ENCODE assay signal across 19 cellular contexts in genomic region chr14:100203962-100204834, GRCh38. TPM values are rescaled to one million over a fixed set of nuclear protein-coding genes. Genes with fewer than 3 reads are reported as not detected.
DNase-seq lines count a peak whose midpoint lies in the region; ATAC-seq and TF ChIP-seq lines count a peak whose summit lies in the region.
"Had no signal": no experiment of that assay in that cellular context is flagged by ENCODE, and none has a peak within 500 bp of the region (broad histone marks: within the 10 kb centered on the region; RNA-seq: fewer than 3 reads in every experiment).

No MANE protein-coding gene starts in this region.

- no peak for TF ChIP-seq CTCF in RWPE2 (IDR thresholded peaks at IDR 0.05; ENCODE audit: poor library complexity, severe bottlenecking)
- no peak for TF ChIP-seq CTCF in fibroblast of lung (conservative IDR thresholded peaks at IDR 0.05 in 1 of 2, IDR thresholded peaks at IDR 0.05 in 1 of 2; ENCODE audit: low read depth in 1 of 2, low read length in 2 of 2)
- TF ChIP-seq CTCF in lung (IDR thresholded peaks at IDR 0.05; ENCODE audit: control extremely low read depth, extremely low read depth), result no peak
- TF ChIP-seq CTCF in BE2C (IDR thresholded peaks at IDR 0.05; ENCODE audit: low read depth, low read length), result no peak
- no peak for TF ChIP-seq CTCF in testis (IDR thresholded peaks at IDR 0.05)

- no peak for TF ChIP-seq POLR2A in testis (IDR thresholded peaks at IDR 0.05)

- H3K36me3 ChIP-seq in RWPE2 (ENCODE audit: low read depth) (no peaks in the 10 kb centered on the region), fibroblast of lung (ENCODE audit: control insufficient read depth, insufficient read depth, low read length) (no peaks in the 10 kb centered on the region), lung (ENCODE audit: control insufficient read depth in 2 of 2, insufficient read depth in 2 of 2, low read length in 2 of 2) (no peaks in the 10 kb centered on the region), BE2C (no peaks in the 10 kb centered on the region), testis (ENCODE audit: low read depth, missing control alignments) (no peaks in the 10 kb centered on the region)
- H3K36me3 ChIP-seq: SJSA1 had no signal

- intact Hi-C loops in testis (cut with DNase I; ENCODE audit: low total_unique reads), result no loop called here

- no peaks in the 10 kb centered on the region for H3K9me3 ChIP-seq in RWPE2 (ENCODE audit: severe bottlenecking)
- no peaks in the 10 kb centered on the region for H3K9me3 ChIP-seq in fibroblast of lung (ENCODE audit: control insufficient read depth, insufficient read depth, low read depth, low read length)
- no peaks in the 10 kb centered on the region for H3K9me3 ChIP-seq in lung (ENCODE audit: control insufficient read depth in 2 of 2, insufficient read depth in 1 of 2, low read length in 1 of 2)
- no peaks in the 10 kb centered on the region for H3K9me3 ChIP-seq in BE2C
- no peaks in the 10 kb centered on the region for H3K9me3 ChIP-seq in testis
- H3K9me3 ChIP-seq: SJSA1 had no signal

- no peaks in the 10 kb centered on the region for H3K79me2 ChIP-seq in fibroblast of lung (ENCODE audit: control insufficient read depth, insufficient read depth, low read length)

- H3K27me3 ChIP-seq in RWPE2 (ENCODE audit: insufficient read depth, poor library complexity, severe bottlenecking), result no peaks in the 10 kb centered on the region
- no peaks in the 10 kb centered on the region for H3K27me3 ChIP-seq in fibroblast of lung (ENCODE audit: control insufficient read depth, insufficient read depth, low read length)
- no peaks in the 10 kb centered on the region for H3K27me3 ChIP-seq in lung (ENCODE audit: control insufficient read depth, insufficient read depth)
- no peaks in the 10 kb centered on the region for H3K27me3 ChIP-seq in BE2C
- H3K27me3 ChIP-seq in testis, result no peaks in the 10 kb centered on the region
- H3K27me3 ChIP-seq: SJSA1 had no signal

- H3K27ac ChIP-seq in RWPE2 (ENCODE audit: poor library complexity, severe bottlenecking) (peak overlapping the region; percentile 43), fibroblast of lung (ENCODE audit: insufficient read depth, low read length) (no peak overlapping the region), lung (ENCODE audit: low read depth in 1 of 2, low read length in 1 of 2) (peak overlapping the region in 1 of 2 donors; percentile 51), testis (no peak overlapping the region)
- H3K27ac ChIP-seq: SJSA1 had no signal

- peaks cover 12% of the 10 kb centered on the region for H3K4me1 ChIP-seq in RWPE2 (ENCODE audit: insufficient read depth, poor library complexity, severe bottlenecking)
- H3K4me1 ChIP-seq in fibroblast of lung (ENCODE audit: control insufficient read depth, extremely low read depth, insufficient read depth, low read length), result no peaks in the 10 kb centered on the region
- no peaks in the 10 kb centered on the region for H3K4me1 ChIP-seq in lung (ENCODE audit: control insufficient read depth in 2 of 2, insufficient read depth in 2 of 2, low read length in 2 of 2)
- H3K4me1 ChIP-seq in BE2C, result no peaks in the 10 kb centered on the region; the same call in 1 of the 2 replicates
- no peaks in the 10 kb centered on the region for H3K4me1 ChIP-seq in testis
- H3K4me1 ChIP-seq: SJSA1 had no signal

- 57 to 79% methylated on average over 4 of the region's 4 CpGs for WGBS in lung, 2 donors
- WGBS in testis, 2 donors, result 50 to 51% methylated on average over 4 of the region's 4 CpGs

- no peak overlapping the region for H3K4me2 ChIP-seq in fibroblast of lung (ENCODE audit: extremely low read depth, insufficient read depth, low read length)

- H3K4me3 ChIP-seq in RWPE2 (ENCODE audit: severe bottlenecking) (no peak overlapping the region), fibroblast of lung (replicated peaks in 1 of 4; ENCODE audit: control extremely low read depth in 1 of 4, insufficient read depth in 1 of 4, low read depth in 3 of 4, low read length in 4 of 4) (no peak overlapping the region), lung (no peak overlapping the region), BE2C (ENCODE audit: low read depth, low read length) (no peak overlapping the region), testis (no peak overlapping the region)
- H3K4me3 ChIP-seq: SJSA1 had no signal

- no peaks in the 10 kb centered on the region for H4K20me1 ChIP-seq in fibroblast of lung (ENCODE audit: control insufficient read depth, extremely low read depth, insufficient read depth, low read length)

- DNase-seq in EH (ENCODE audit: low read depth) (peak; percentile 31), RWPE2 (ENCODE audit: low spot score) (no peak), fibroblast of lung (ENCODE audit: low read depth in 2 of 2) (peak; percentile 32 to 72), lung (ENCODE audit: low spot score) (peak; percentile 50), BE2C (no peak), testis (no peak), AG08396 (ENCODE audit: low spot score) (no peak)
- no peak for DNase-seq in activated CD4-positive, alpha-beta T cell treated with anti-CD3 and anti-CD28 coated beads for 48 hours
- DNase-seq: activated CD4-positive, alpha-beta T cell treated with anti-CD3 and anti-CD28 coated beads, Interleukin-2, amount 10 ng/mL, durations not matched to agents 7 days and 5 days; activated T-cell treated with anti-CD3 and anti-CD28 coated beads for 4 hours; cerebellar nuclear complex; DMS 273 treated with DMSO at 0.1 percent for 48 hours; KG1; kidney glomerular epithelial cell; naive thymus-derived CD4-positive, alpha-beta T cell; NCI-H1092 treated with DMSO at 0.1 percent for 48 hours; T1000 had no signal

- no peak overlapping the region for H2AFZ ChIP-seq in fibroblast of lung (ENCODE audit: low read length)

- no peak overlapping the region for H3K9ac ChIP-seq in fibroblast of lung (ENCODE audit: insufficient read depth, low read length)

- ATAC-seq in RWPE2 (ENCODE audit: low read depth) (peak; percentile 89), lung (ENCODE audit: insufficient read depth, low FRiP score) (peak; percentile 24)
- ATAC-seq: activated naive CD4-positive, alpha-beta T cell treated with anti-CD3 and anti-CD28 coated beads, Interleukin-2, amount 50 U/mL, for 72 hours; naive thymus-derived CD4-positive, alpha-beta T cell had no signal

RNA-seq across cellular contexts. Expression of gene YY1, which starts 34.7 kb away (rescaled TPM):
- total RNA-seq in fibroblast of lung (37.5 and 40.8 TPM in 2 replicates), lung (10 to 100 TPM; 42.1 to 62.9 TPM), testis (10 to 100 TPM; 58.1 to 68.2 TPM)
- polyA plus RNA-seq in fibroblast of lung (33.8 and 41.9 TPM in 2 replicates), lung (10 to 100 TPM; 22.9 to 27.0 TPM), testis (ENCODE audit: insufficient read depth, low read depth, low replicate concordance) (74.2 TPM)
- 41.6 and 46.1 TPM in 2 replicates for polyA plus RNA-seq in fibroblast of lung (2012)
- polyA minus RNA-seq in fibroblast of lung (ENCODE audit: low replicate concordance), result 12.4 and 17.8 TPM in 2 replicates
- 87.1 TPM for polyA plus RNA-seq in BE2C (2012; ENCODE audit: insufficient read depth, insufficient read length, low read depth)

RNA-seq across cellular contexts. Expression of gene DEGS2, which starts 44.8 kb away (rescaled TPM):
- total RNA-seq in fibroblast of lung, result under 0.01 and 0.26 TPM in 2 replicates
- polyA plus RNA-seq in fibroblast of lung, result not detected in 2 replicates
- 0.13 and 0.21 TPM in 2 replicates for polyA plus RNA-seq in fibroblast of lung (2012)
- polyA minus RNA-seq in fibroblast of lung (ENCODE audit: low replicate concordance), result not detected in 2 replicates
- 1 to 10 TPM; 5.2 to 7.4 TPM for total RNA-seq in lung
- polyA plus RNA-seq in lung, result 1 to 10 TPM; 3.6 to 6.2 TPM
- polyA plus RNA-seq in BE2C (2012; ENCODE audit: insufficient read depth, insufficient read length, low read depth), result 0.32 TPM
- 1 to 10 TPM; 3.3 to 5.9 TPM for total RNA-seq in testis
- polyA plus RNA-seq in testis (ENCODE audit: insufficient read depth, low read depth, low replicate concordance), result 3.9 TPM
- total RNA-seq: SJSA1 had no signal

Comparison
In these comparisons a context has a peak if more than half of its experiments do, and no peak if none do; other contexts are left out.
1. DNase-seq: peak in EH (single experiment), fibroblast of lung (2 of 2) and lung (single experiment); none in RWPE2 (single experiment), BE2C (single experiment), testis (single experiment), AG08396 (single experiment) and activated CD4-positive, alpha-beta T cell treated with anti-CD3 and anti-CD28 coated beads for 48 hours (single experiment).